Comparison of ENCODE assay signal across 27 cellular contexts in genomic region chr1:230704830-230705229, GRCh38. TPM values are rescaled to one million over a fixed set of nuclear protein-coding genes. Genes with fewer than 3 reads are reported as not detected.
DNase-seq lines count a peak whose midpoint lies in the region; ATAC-seq, FAIRE-seq and TF ChIP-seq lines count a peak whose summit lies in the region.
"Had no signal": no experiment of that assay in that cellular context is flagged by ENCODE, and none has a peak within 500 bp of the region (broad histone marks: within the 10 kb centered on the region; RNA-seq: fewer than 3 reads in every experiment).

No MANE protein-coding gene starts in this region.

- H3K36me3 ChIP-seq in K562 (ENCODE audit: control insufficient read depth, insufficient read depth, low read length) (no peaks in the 10 kb centered on the region), liver (ENCODE audit: control insufficient read depth in 4 of 4, insufficient read depth in 3 of 4, low read depth in 1 of 4, low read length in 3 of 4) (peaks cover 13 to 60% (median 42%) of the 10 kb centered on the region in 4 donors)
- H3K36me3 ChIP-seq: BE2C; BLaER1 treated with 17β-estradiol and CSF1 and Interleukin-3, amounts not matched to agents 10 nM and 100 nM had no signal

- peak; percentile 3 for DNase-seq in natural killer cell treated with Interleukin-12 subunit alpha and Interleukin-12 subunit beta and Interleukin-15 and Interleukin-18, amount 100 ng/mL, for 72 hours (ENCODE audit: low spot score)
- DNase-seq in natural killer cell: no peak
- no peak for DNase-seq in K562 (ENCODE audit: extremely low read depth in 1 of 4, low spot score in 3 of 4)
- no peak for DNase-seq in NCI-H82 treated with DMSO at 0.1 percent for 48 hours (lab: John Stamatoyannopoulos, UW; ENCODE audit: unreplicated experiment)
- DNase-seq: 8988T; ACHN; AML-193; BE2C; Calu3; CD4-positive, alpha-beta T cell; CD8-positive, alpha-beta memory T cell; DMS53; DMS79 treated with DMSO at 0.1 percent for 48 hours; GF-D8; H9 had no signal

- no peak overlapping the region for H3K27ac Mint-ChIP-seq in natural killer cell treated with Interleukin-12 subunit alpha and Interleukin-12 subunit beta and Interleukin-15 and Interleukin-18, amount 100 ng/mL, for 72 hours
- no peak overlapping the region for H3K27ac Mint-ChIP-seq in natural killer cell
- H3K27ac Mint-ChIP-seq: CD4-positive, alpha-beta T cell; CD8-positive, alpha-beta memory T cell; GM23338; H9 had no signal

- 2% methylated on average over 7 of the region's 7 CpGs for WGBS in K562 (ENCODE audit: insufficient coverage, low coverage, missing lambda C conversion rate)
- 85% methylated on average over 7 of the region's 7 CpGs for WGBS in liver

- intact Hi-C loops in natural killer cell (cut with micrococcal nuclease) (no loop called here), K562 (cut with micrococcal nuclease) (no loop called here)

- TF ChIP-seq POLR2A in K562 (conservative IDR thresholded peaks at IDR 0.05): no peak

- no peak overlapping the region for H2AFZ ChIP-seq in K562 (ENCODE audit: low read depth, low read length)
- H2AFZ ChIP-seq: GM23338 had no signal

- ATAC-seq in natural killer cell treated with Interleukin-12 subunit alpha and Interleukin-12 subunit beta and Interleukin-15 and Interleukin-18, amount 100 ng/mL, for 72 hours: no peak
- ATAC-seq in natural killer cell (no peak), K562 (no peak), HG03432 (IDR thresholded peaks at IDR 0.05; ENCODE audit: unreplicated experiment) (no peak), HG03378 (IDR thresholded peaks at IDR 0.05; ENCODE audit: unreplicated experiment) (no peak)
- ATAC-seq: A549, HCT116 had no signal

- no peak for TF ChIP-seq CTCF in natural killer cell (IDR thresholded peaks at IDR 0.05)
- no peak for TF ChIP-seq CTCF in K562 (IDR thresholded peaks at IDR 0.05 in 2 of 3, conservative IDR thresholded peaks at IDR 0.05 in 1 of 3; ENCODE audit: insufficient read depth in 2 of 3, low read depth in 1 of 3, low read length in 3 of 3)
- no peak for TF ChIP-seq CTCF in liver (IDR thresholded peaks at IDR 0.05; ENCODE audit: low read depth, low read length, missing input control)

- no peak overlapping the region for H3K27ac ChIP-seq in K562 (ENCODE audit: extremely low read depth, low read depth, low read length)
- H3K27ac ChIP-seq in liver (ENCODE audit: low read depth in 1 of 2, low read length in 2 of 2): no peak overlapping the region
- H3K27ac ChIP-seq: A549; BLaER1 treated with 17β-estradiol and CSF1 and Interleukin-3, amounts not matched to agents 10 nM and 100 nM had no signal

- no peak overlapping the region for H3K9ac ChIP-seq in K562 (ENCODE audit: insufficient read depth in 1 of 2, low read depth in 2 of 2, low read length in 2 of 2)
- no peak overlapping the region for H3K9ac ChIP-seq in liver (ENCODE audit: low read depth in 1 of 2, low read length in 2 of 2)
- H3K9ac ChIP-seq: BLaER1 treated with 17β-estradiol and CSF1 and Interleukin-3, amounts not matched to agents 10 nM and 100 nM had no signal

- no peaks in the 10 kb centered on the region for H3K9me3 Mint-ChIP-seq in natural killer cell treated with Interleukin-12 subunit alpha and Interleukin-12 subunit beta and Interleukin-15 and Interleukin-18, amount 100 ng/mL, for 72 hours
- H3K9me3 Mint-ChIP-seq in natural killer cell: no peaks in the 10 kb centered on the region
- H3K9me3 Mint-ChIP-seq: CD14-positive monocyte; CD4-positive, alpha-beta T cell; CD8-positive, alpha-beta memory T cell; GM23338; H9 had no signal

- no peak for TF ChIP-seq RAD21 in K562 (CRISPR knock-in tag; conservative IDR thresholded peaks at IDR 0.05 in 1 of 2, IDR thresholded peaks at IDR 0.05 in 1 of 2)
- TF ChIP-seq RAD21 in liver (IDR thresholded peaks at IDR 0.05): no peak

- no TSS peak for BruUV-seq in K562 (replicated peaks; lab: Mats Ljungman, UMichigan)

- no peak for FAIRE-seq in K562 (lab: Jason Lieb, UNC)
- FAIRE-seq: A549, GM12891, GM18507 had no signal

- no peaks in the 10 kb centered on the region for H3K9me1 ChIP-seq in K562 (ENCODE audit: control insufficient read depth, insufficient read depth, low read length)

- CTCF ChIA-PET in K562 (lab: Yijun Ruan, JAX; ENCODE audit: low intra/inter-chr PET ratio): no interaction called here

- peaks cover 3 to 5% of the 10 kb centered on the region in 2 donors for H3K27me3 Mint-ChIP-seq in natural killer cell treated with Interleukin-12 subunit alpha and Interleukin-12 subunit beta and Interleukin-15 and Interleukin-18, amount 100 ng/mL, for 72 hours
- H3K27me3 Mint-ChIP-seq in natural killer cell (ENCODE audit: low read depth in 2 of 2): peaks cover 0 to 2% of the 10 kb centered on the region in 2 donors

- no peak overlapping the region for H3K4me3 ChIP-seq in K562
- H3K4me3 ChIP-seq in liver (ENCODE audit: low read depth in 1 of 3, low read length in 3 of 3): no peak overlapping the region
- H3K4me3 ChIP-seq: A549; BLaER1 treated with 17β-estradiol and CSF1 and Interleukin-3, amounts not matched to agents 10 nM and 100 nM; GM23338 had no signal

- POLR2A ChIA-PET in K562 (lab: Yijun Ruan, JAX): interaction anchor here (0.8 kb wide), 1 partner anchor 19 kb away, joined by 3 read pairs; no protein-coding TSS in a partner anchor

- H3K4me3 Mint-ChIP-seq in natural killer cell treated with Interleukin-12 subunit alpha and Interleukin-12 subunit beta and Interleukin-15 and Interleukin-18, amount 100 ng/mL, for 72 hours: no peak overlapping the region
- no peak overlapping the region for H3K4me3 Mint-ChIP-seq in natural killer cell
- H3K4me3 Mint-ChIP-seq: CD14-positive monocyte; CD4-positive, alpha-beta T cell; CD8-positive, alpha-beta memory T cell; GM23338; H9 had no signal

- no peaks in the 10 kb centered on the region for H3K79me2 ChIP-seq in K562 (ENCODE audit: control insufficient read depth, insufficient read depth, low read length)

- peaks cover 0 to 11% of the 10 kb centered on the region in 2 donors for H3K4me1 Mint-ChIP-seq in natural killer cell treated with Interleukin-12 subunit alpha and Interleukin-12 subunit beta and Interleukin-15 and Interleukin-18, amount 100 ng/mL, for 72 hours (ENCODE audit: low read depth in 2 of 2)
- peaks cover 9 to 19% of the 10 kb centered on the region in 2 donors for H3K4me1 Mint-ChIP-seq in natural killer cell

- TF ChIP-seq EP300 in K562 (IDR thresholded peaks at IDR 0.05; ENCODE audit: low read length): no peak

- no peaks in the 10 kb centered on the region for H3K36me3 Mint-ChIP-seq in natural killer cell treated with Interleukin-12 subunit alpha and Interleukin-12 subunit beta and Interleukin-15 and Interleukin-18, amount 100 ng/mL, for 72 hours
- H3K36me3 Mint-ChIP-seq in natural killer cell: no peaks in the 10 kb centered on the region
- H3K36me3 Mint-ChIP-seq: CD14-positive monocyte; CD8-positive, alpha-beta memory T cell had no signal

- in situ Hi-C loops in K562 (cut with MboI): no loop called here

- H3K27me3 ChIP-seq in K562 (ENCODE audit: control insufficient read depth in 2 of 2, insufficient read depth in 2 of 2, low read length in 2 of 2) (peaks cover 75 to 84% of the 10 kb centered on the region in 2 experiments), liver (ENCODE audit: control insufficient read depth in 4 of 4, insufficient read depth in 4 of 4, low read length in 3 of 4) (no peaks in the 10 kb centered on the region)
- H3K27me3 ChIP-seq: BE2C; BLaER1 treated with 17β-estradiol and CSF1 and Interleukin-3, amounts not matched to agents 10 nM and 100 nM had no signal

- no peaks in the 10 kb centered on the region for H3K9me3 ChIP-seq in K562 (replicated peaks; ENCODE audit: control insufficient read depth, insufficient read depth, low read depth, low read length)
- H3K9me3 ChIP-seq in liver (ENCODE audit: control insufficient read depth in 4 of 4, low read length in 3 of 4): no peaks in the 10 kb centered on the region
- H3K9me3 ChIP-seq: A549; BE2C; BLaER1 treated with 17β-estradiol and CSF1 and Interleukin-3, amounts not matched to agents 10 nM and 100 nM had no signal

- no peak overlapping the region for H3K4me2 ChIP-seq in K562 (ENCODE audit: insufficient read depth, low read length)
- H3K4me2 ChIP-seq: A549; BLaER1 treated with 17β-estradiol and CSF1 and Interleukin-3, amounts not matched to agents 10 nM and 100 nM; GM23338 had no signal

- H3K4me1 ChIP-seq in K562 (replicated peaks in 1 of 2; ENCODE audit: control insufficient read depth in 2 of 2, insufficient read depth in 2 of 2, low read length in 2 of 2) (peaks cover 0 to 11% of the 10 kb centered on the region in 2 experiments; a peak in 2 of 5 replicates), liver (ENCODE audit: control insufficient read depth in 4 of 4, insufficient read depth in 4 of 4, low read length in 3 of 4) (peaks cover 2 to 39% (median 24%) of the 10 kb centered on the region in 4 donors)
- H3K4me1 ChIP-seq: BE2C had no signal

- H4K20me1 ChIP-seq in K562 (replicated peaks; ENCODE audit: control insufficient read depth, insufficient read depth, low read length): peaks cover 8% of the 10 kb centered on the region
- H4K20me1 ChIP-seq: BLaER1 treated with 17β-estradiol and CSF1 and Interleukin-3, amounts not matched to agents 10 nM and 100 nM had no signal

RNA-seq across cellular contexts. Expression of gene AGT, which starts 9.1 kb away (rescaled TPM):
- not detected for total RNA-seq in natural killer cell treated with Interleukin-12 subunit alpha and Interleukin-12 subunit beta and Interleukin-15 and Interleukin-18, amount 100 ng/mL, for 72 hours
- total RNA-seq in natural killer cell (not detected), K562 (2014; rRNA removed) (not detected in 2 replicates), K562 (2014; rRNA removed; fragmentation: Illumina TruSeq; extraction: Trizol) (not detected in 2 replicates), K562 (2015; rRNA removed; fragmentation: Illumina TruSeq; extraction: Trizol) (not detected in 2 replicates), K562 (2021) (0.40 and 0.78 TPM in 2 replicates), liver (1,000 to 10,000 TPM; 1,430 to 1,596 TPM)
- not detected in 2 replicates for total RNA-seq in K562 (2011; cell fraction: chromatin; rRNA removed; ENCODE audit: low replicate concordance)
- not detected in 2 replicates for total RNA-seq in K562 (2011; cell fraction: nucleolus; rRNA removed)
- not detected in 2 replicates for total RNA-seq in K562 (2011; cell fraction: nucleoplasm; rRNA removed)
- polyA plus RNA-seq in K562 (2011; rRNA removed) (not detected in 2 replicates), K562 (2014; fragmentation: Illumina TruSeq; extraction: Trizol) (not detected in 2 replicates), K562 (2014; fragmentation: Nextera tagmentation; extraction: Ambion mirVana) (not detected), K562 (2014; rRNA removed) (not detected in 2 replicates), liver (1,000 to 10,000 TPM; 2,582 to 5,119 TPM)
- polyA plus RNA-seq in K562 (2011; cell fraction: cytosol; rRNA removed): 0.04 TPM in 1 of 2 replicates, not detected in the other
- not detected in 2 replicates for polyA plus RNA-seq in K562 (2011; cell fraction: nucleus; rRNA removed)
- not detected in 2 replicates for polyA plus RNA-seq in K562 (2012)
- not detected in 2 replicates for polyA minus RNA-seq in K562 (2011; rRNA and poly(A)+ RNA removed)
- polyA minus RNA-seq in K562 (2011; cell fraction: cytosol; rRNA and poly(A)+ RNA removed): 5.2 TPM in 1 of 2 replicates, not detected in the other
- polyA minus RNA-seq in K562 (2011; cell fraction: nucleus; rRNA and poly(A)+ RNA removed): not detected in 2 replicates
- total RNA-seq: CD4-positive, alpha-beta T cell; CD8-positive, alpha-beta memory T cell; Daoy; G401; GM23338; H9 had no signal
- polyA plus RNA-seq: CD14-positive monocyte; CD8-positive, alpha-beta memory T cell had no signal

RNA-seq across cellular contexts. Expression of gene CAPN9, which starts 42.4 kb away (rescaled TPM):
- not detected for total RNA-seq in natural killer cell treated with Interleukin-12 subunit alpha and Interleukin-12 subunit beta and Interleukin-15 and Interleukin-18, amount 100 ng/mL, for 72 hours
- total RNA-seq in natural killer cell (not detected), K562 (2014; rRNA removed) (not detected in 2 replicates), K562 (2014; rRNA removed; fragmentation: Illumina TruSeq; extraction: Trizol) (not detected in 2 replicates), K562 (2015; rRNA removed; fragmentation: Illumina TruSeq; extraction: Trizol) (not detected in 2 replicates), K562 (2021) (not detected in 2 replicates), liver (not detected)
- total RNA-seq in K562 (2011; cell fraction: chromatin; rRNA removed; ENCODE audit: low replicate concordance): not detected in 2 replicates
- not detected in 2 replicates for total RNA-seq in K562 (2011; cell fraction: nucleolus; rRNA removed)
- total RNA-seq in K562 (2011; cell fraction: nucleoplasm; rRNA removed): not detected in 2 replicates
- polyA plus RNA-seq in K562 (2011; rRNA removed) (not detected in 2 replicates), K562 (2014; fragmentation: Illumina TruSeq; extraction: Trizol) (not detected in 2 replicates), K562 (2014; fragmentation: Nextera tagmentation; extraction: Ambion mirVana) (not detected), K562 (2014; rRNA removed) (not detected in 2 replicates), liver (not detected)
- not detected in 2 replicates for polyA plus RNA-seq in K562 (2011; cell fraction: cytosol; rRNA removed)
- polyA plus RNA-seq in K562 (2011; cell fraction: nucleus; rRNA removed): not detected in 2 replicates
- polyA plus RNA-seq in K562 (2012): not detected in 2 replicates
- polyA minus RNA-seq in K562 (2011; rRNA and poly(A)+ RNA removed): not detected in 2 replicates
- not detected in 2 replicates for polyA minus RNA-seq in K562 (2011; cell fraction: cytosol; rRNA and poly(A)+ RNA removed)
- polyA minus RNA-seq in K562 (2011; cell fraction: nucleus; rRNA and poly(A)+ RNA removed): not detected in 2 replicates
- total RNA-seq: Calu3; CD4-positive, alpha-beta T cell; CD8-positive, alpha-beta memory T cell; Daoy had no signal
- polyA plus RNA-seq: A549; CD14-positive monocyte; CD8-positive, alpha-beta memory T cell; GM23338 had no signal

Comparison
In these comparisons a context has a peak if more than half of its experiments do, and no peak if none do; other contexts are left out.
1. RNA of gene AGT, which starts 9.1 kb away (total RNA-seq): 1,430 to 1,596 TPM in liver; 0.40 to 0.78 TPM in K562, not detected in natural killer cell treated with Interleukin-12 subunit alpha and Interleukin-12 subunit beta and Interleukin-15 and Interleukin-18, amount 100 ng/mL, for 72 hours and not detected in natural killer cell; every median in the first group is over 100 times any median in the second.